1 cellular context compared by ENCODE assay signal in the genomic region with DNA sequence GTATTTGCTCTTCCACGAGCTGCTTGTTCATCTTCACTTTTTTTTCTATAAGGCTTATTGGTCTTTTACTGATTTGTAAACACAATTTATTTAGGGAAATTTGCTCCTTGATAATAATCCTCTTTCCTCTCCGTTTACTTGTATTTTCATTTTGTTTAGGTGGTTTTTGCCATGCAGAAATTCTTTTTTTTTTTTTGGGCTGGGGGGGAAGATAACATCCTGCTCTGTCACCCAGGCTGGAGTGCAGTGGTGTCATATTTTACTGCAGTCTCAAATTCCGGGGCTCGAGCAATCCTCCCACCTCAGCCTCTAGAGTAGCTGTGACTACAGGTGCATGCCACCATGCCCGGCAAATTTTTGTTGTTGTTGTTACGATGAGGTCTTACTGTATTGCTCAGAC.
TF ChIP-seq lines count a peak whose summit lies in the region.

No MANE protein-coding gene starts in this region.

TF ChIP-seq in K562, 482 proteins besides CTCF, POLR2A, EP300 and RAD21 (continued from another document):
- TF ChIP-seq, protein P1, sequence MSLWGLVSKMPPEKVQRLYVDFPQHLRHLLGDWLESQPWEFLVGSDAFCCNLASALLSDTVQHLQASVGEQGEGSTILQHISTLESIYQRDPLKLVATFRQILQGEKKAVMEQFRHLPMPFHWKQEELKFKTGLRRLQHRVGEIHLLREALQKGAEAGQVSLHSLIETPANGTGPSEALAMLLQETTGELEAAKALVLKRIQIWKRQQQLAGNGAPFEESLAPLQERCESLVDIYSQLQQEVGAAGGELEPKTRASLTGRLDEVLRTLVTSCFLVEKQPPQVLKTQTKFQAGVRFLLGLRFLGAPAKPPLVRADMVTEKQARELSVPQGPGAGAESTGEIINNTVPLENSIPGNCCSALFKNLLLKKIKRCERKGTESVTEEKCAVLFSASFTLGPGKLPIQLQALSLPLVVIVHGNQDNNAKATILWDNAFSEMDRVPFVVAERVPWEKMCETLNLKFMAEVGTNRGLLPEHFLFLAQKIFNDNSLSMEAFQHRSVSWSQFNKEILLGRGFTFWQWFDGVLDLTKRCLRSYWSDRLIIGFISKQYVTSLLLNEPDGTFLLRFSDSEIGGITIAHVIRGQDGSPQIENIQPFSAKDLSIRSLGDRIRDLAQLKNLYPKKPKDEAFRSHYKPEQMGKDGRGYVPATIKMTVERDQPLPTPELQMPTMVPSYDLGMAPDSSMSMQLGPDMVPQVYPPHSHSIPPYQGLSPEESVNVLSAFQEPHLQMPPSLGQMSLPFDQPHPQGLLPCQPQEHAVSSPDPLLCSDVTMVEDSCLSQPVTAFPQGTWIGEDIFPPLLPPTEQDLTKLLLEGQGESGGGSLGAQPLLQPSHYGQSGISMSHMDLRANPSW (CRISPR knock-in tag; IDR thresholded peaks at IDR 0.05), result no peak
- TF ChIP-seq MAFK (IDR thresholded peaks at IDR 0.05; ENCODE audit: low read length), result peak; percentile 6; the same call in 1 of the 2 replicates
- peak; percentile 50; the same call in 1 of the 2 replicates for TF ChIP-seq MAFG (tag; conservative IDR thresholded peaks at IDR 0.05)
- no peak for TF ChIP-seq NCOA1 (IDR thresholded peaks at IDR 0.05; ENCODE audit: low read depth)
- no peak for TF ChIP-seq ZBTB1 (CRISPR knock-in tag; IDR thresholded peaks at IDR 0.05; ENCODE audit: borderline replicate concordance, low read depth)
- TF ChIP-seq, protein P2, sequence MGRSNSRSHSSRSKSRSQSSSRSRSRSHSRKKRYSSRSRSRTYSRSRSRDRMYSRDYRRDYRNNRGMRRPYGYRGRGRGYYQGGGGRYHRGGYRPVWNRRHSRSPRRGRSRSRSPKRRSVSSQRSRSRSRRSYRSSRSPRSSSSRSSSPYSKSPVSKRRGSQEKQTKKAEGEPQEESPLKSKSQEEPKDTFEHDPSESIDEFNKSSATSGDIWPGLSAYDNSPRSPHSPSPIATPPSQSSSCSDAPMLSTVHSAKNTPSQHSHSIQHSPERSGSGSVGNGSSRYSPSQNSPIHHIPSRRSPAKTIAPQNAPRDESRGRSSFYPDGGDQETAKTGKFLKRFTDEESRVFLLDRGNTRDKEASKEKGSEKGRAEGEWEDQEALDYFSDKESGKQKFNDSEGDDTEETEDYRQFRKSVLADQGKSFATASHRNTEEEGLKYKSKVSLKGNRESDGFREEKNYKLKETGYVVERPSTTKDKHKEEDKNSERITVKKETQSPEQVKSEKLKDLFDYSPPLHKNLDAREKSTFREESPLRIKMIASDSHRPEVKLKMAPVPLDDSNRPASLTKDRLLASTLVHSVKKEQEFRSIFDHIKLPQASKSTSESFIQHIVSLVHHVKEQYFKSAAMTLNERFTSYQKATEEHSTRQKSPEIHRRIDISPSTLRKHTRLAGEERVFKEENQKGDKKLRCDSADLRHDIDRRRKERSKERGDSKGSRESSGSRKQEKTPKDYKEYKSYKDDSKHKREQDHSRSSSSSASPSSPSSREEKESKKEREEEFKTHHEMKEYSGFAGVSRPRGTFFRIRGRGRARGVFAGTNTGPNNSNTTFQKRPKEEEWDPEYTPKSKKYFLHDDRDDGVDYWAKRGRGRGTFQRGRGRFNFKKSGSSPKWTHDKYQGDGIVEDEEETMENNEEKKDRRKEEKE (IDR thresholded peaks at IDR 0.05; ENCODE audit: borderline replicate concordance in 1 of 2, control insufficient read depth in 1 of 2, low read depth in 2 of 2, low read length in 1 of 2), result no peak
- TF ChIP-seq MYC (IDR thresholded peaks at IDR 0.05; ENCODE audit: low read depth, low read length), result no peak
- TF ChIP-seq MYC (CRISPR knock-in tag; IDR thresholded peaks at IDR 0.05; ENCODE audit: borderline replicate concordance, low read depth), result no peak
- TF ChIP-seq GATAD2B (IDR thresholded peaks at IDR 0.05; ENCODE audit: borderline replicate concordance), result no peak
- TF ChIP-seq NR2F6 (CRISPR knock-in tag; IDR thresholded peaks at IDR 0.05), result no peak
- TF ChIP-seq EWSR1 (IDR thresholded peaks at IDR 0.05; ENCODE audit: borderline replicate concordance, low read depth, partially characterized antibody), result no peak
- TF ChIP-seq MAFF (IDR thresholded peaks at IDR 0.05; ENCODE audit: low read length), result peak; percentile 10; the same call in 1 of the 2 replicates
- TF ChIP-seq SMARCE1 (IDR thresholded peaks at IDR 0.05), result 0 out of 2 replicates have a peak, but pooled peaks have one; percentile 27
- no peak for TF ChIP-seq TOE1 (IDR thresholded peaks at IDR 0.05; ENCODE audit: borderline replicate concordance)
- TF ChIP-seq TOE1 (CRISPR knock-in tag; IDR thresholded peaks at IDR 0.05; ENCODE audit: borderline replicate concordance, low read depth), result no peak
- no peak for TF ChIP-seq PRMT5 (CRISPR knock-in tag; IDR thresholded peaks at IDR 0.05)
- peak; percentile 71 for TF ChIP-seq DPF2 (IDR thresholded peaks at IDR 0.05)
- TF ChIP-seq C11orf30 (IDR thresholded peaks at IDR 0.05; ENCODE audit: low read depth), result peak; percentile 9; the same call in 1 of the 2 replicates
- no peak for TF ChIP-seq LARP7 (IDR thresholded peaks at IDR 0.05)
- peak; percentile 69 for TF ChIP-seq NFE2 (IDR thresholded peaks at IDR 0.05; ENCODE audit: low read depth)
- peak; percentile 88 for TF ChIP-seq ZNF384 (IDR thresholded peaks at IDR 0.05; ENCODE audit: low read depth, low read length)
- TF ChIP-seq SMARCA4 (IDR thresholded peaks at IDR 0.05), result peak; percentile 28; the same call in 1 of the 2 replicates
- TF ChIP-seq, protein P3, sequence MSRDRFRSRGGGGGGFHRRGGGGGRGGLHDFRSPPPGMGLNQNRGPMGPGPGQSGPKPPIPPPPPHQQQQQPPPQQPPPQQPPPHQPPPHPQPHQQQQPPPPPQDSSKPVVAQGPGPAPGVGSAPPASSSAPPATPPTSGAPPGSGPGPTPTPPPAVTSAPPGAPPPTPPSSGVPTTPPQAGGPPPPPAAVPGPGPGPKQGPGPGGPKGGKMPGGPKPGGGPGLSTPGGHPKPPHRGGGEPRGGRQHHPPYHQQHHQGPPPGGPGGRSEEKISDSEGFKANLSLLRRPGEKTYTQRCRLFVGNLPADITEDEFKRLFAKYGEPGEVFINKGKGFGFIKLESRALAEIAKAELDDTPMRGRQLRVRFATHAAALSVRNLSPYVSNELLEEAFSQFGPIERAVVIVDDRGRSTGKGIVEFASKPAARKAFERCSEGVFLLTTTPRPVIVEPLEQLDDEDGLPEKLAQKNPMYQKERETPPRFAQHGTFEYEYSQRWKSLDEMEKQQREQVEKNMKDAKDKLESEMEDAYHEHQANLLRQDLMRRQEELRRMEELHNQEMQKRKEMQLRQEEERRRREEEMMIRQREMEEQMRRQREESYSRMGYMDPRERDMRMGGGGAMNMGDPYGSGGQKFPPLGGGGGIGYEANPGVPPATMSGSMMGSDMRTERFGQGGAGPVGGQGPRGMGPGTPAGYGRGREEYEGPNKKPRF (IDR thresholded peaks at IDR 0.05; ENCODE audit: low read depth, low read length), result no peak
- no peak for TF ChIP-seq HSF4 (CRISPR knock-in tag; IDR thresholded peaks at IDR 0.05; ENCODE audit: borderline replicate concordance)
- TF ChIP-seq ZNF316 (IDR thresholded peaks at IDR 0.05), result peak; percentile 12; the same call in 1 of the 2 replicates
- TF ChIP-seq ARID1B (IDR thresholded peaks at IDR 0.05), result peak; percentile 35
- TF ChIP-seq STAG1 (CRISPR knock-in tag; IDR thresholded peaks at IDR 0.05; ENCODE audit: borderline replicate concordance), result no peak
- TF ChIP-seq RBM39 (optimal IDR thresholded peaks at IDR 0.05; ENCODE audit: low read depth, low read length), result no peak
